Comparison of ENCODE assay signal across 8 cellular contexts in the genomic region with DNA sequence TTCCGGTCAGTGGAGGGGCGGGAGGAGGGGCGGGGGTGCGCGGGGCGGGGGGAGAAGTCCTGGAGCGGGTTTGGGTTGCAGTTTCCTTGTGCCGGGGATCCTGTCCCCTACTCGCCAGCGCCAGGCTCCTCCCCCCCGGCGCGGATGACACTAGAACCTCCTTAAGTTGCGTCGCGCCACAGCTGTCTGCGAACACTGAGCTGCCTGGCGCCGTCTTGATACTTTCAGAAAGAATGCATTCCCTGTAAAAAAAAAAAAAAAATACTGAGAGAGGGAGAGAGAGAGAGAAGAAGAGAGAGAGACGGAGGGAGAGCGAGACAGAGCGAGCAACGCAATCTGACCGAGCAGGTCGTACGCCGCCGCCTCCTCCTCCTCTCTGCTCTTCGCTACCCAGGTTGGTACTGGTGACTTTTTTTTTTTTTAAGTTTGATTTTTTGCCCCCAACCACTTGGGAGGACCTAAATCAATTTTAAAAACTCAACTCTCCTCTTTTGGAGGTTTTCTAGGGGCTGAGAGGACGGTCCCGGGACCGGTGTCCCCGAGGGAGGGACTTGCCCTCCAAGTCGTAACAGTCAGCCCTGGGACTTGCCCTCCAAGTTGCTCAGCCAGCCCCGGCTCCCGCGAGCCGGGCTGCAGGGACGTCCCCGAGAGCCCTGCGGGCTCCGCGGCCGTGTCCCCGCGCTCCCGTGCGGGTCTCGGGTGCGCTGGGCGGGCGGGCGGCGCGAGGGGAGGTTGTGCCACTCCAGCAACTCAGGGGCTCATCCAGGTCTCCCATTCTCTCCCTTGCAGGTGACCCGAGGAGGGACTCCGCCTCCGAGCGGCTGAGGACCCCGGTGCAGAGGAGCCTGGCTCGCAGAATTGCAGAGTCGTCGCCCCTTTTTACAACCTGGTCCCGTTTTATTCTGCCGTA. TPM values are rescaled to one million over a fixed set of nuclear protein-coding genes. Genes with fewer than 3 reads are reported as not detected.
DNase-seq lines count a peak whose midpoint lies in the region; ATAC-seq and TF ChIP-seq lines count a peak whose summit lies in the region.

A gene (plus strand): TSS at position 191 of the 910 bp plus-strand sequence. CDS start 968 bp downstream, outside the sequence.

- TF ChIP-seq CTCF in GM12875 (IDR thresholded peaks at IDR 0.05; ENCODE audit: borderline replicate concordance, insufficient read depth, low read depth, low read length), result no peak
- TF ChIP-seq CTCF in hepatocyte (IDR thresholded peaks at IDR 0.05; ENCODE audit: poor library complexity), result no peak

- H3K36me3 ChIP-seq in SK-N-MC (ENCODE audit: insufficient read depth, low read length) (no peaks in the 10 kb centered on the region), hepatocyte (replicated peaks; ENCODE audit: insufficient read depth, low read depth) (no peaks in the 10 kb centered on the region)

- H3K4me1 ChIP-seq in hepatocyte (ENCODE audit: insufficient read depth), result peaks cover 30% of the 10 kb centered on the region

- DNase-seq in SK-N-MC (ENCODE audit: low read depth, low spot score) (no peak), hepatocyte (ENCODE audit: low spot score) (peak; percentile 86), NCI-H1930 (lab: John Stamatoyannopoulos, UW) (no peak), OCI-M2 (lab: John Stamatoyannopoulos, UW; ENCODE audit: unreplicated experiment) (no peak)
- peak; percentile 82 for DNase-seq in activated naive CD4-positive, alpha-beta T cell treated with anti-CD3 and anti-CD28 coated beads, Interleukin-2, amount 50 U/mL, for 16 hours
- peak; percentile 74 for DNase-seq in stimulated activated CD4-positive, alpha-beta T cell treated with anti-CD3 and anti-CD28 coated beads, Interleukin-12 subunit alpha, Interleukin-12 subunit beta, amount 100 ng/mL, for 4 hours

- H3K27ac ChIP-seq in SK-N-MC, result no peak within 1 kb of the TSS
- H3K27ac ChIP-seq in hepatocyte, result peak within 1 kb of the TSS; percentile 80

- peak within 1 kb of the TSS; percentile 53 for H2AFZ ChIP-seq in hepatocyte

- 2% methylated on average over 57 of the region's 65 CpGs for WGBS in hepatocyte (ENCODE audit: low lambda C conversion rate, missing lambda C conversion rate)

- peaks cover 77% of the 10 kb centered on the region for H3K27me3 ChIP-seq in hepatocyte

- no peaks in the 10 kb centered on the region for H3K9me3 ChIP-seq in SK-N-MC (ENCODE audit: low read depth, low read length)
- H3K9me3 ChIP-seq in hepatocyte (ENCODE audit: low read depth), result no peaks in the 10 kb centered on the region

- no peaks in the 10 kb centered on the region for H3K9me2 ChIP-seq in hepatocyte (replicated peaks; ENCODE audit: insufficient read depth)

- peak; percentile 43 for ATAC-seq in HG02610 (IDR thresholded peaks at IDR 0.05; ENCODE audit: unreplicated experiment)

- peaks cover 6% of the 10 kb centered on the region for H3K79me2 ChIP-seq in hepatocyte

- H3K4me2 ChIP-seq in hepatocyte, result peak within 1 kb of the TSS; percentile 91

- H3K4me3 ChIP-seq in GM12875 (ENCODE audit: low read depth, low read length) (peak within 1 kb of the TSS; percentile 87), SK-N-MC (peak within 1 kb of the TSS; percentile 81), hepatocyte (peak within 1 kb of the TSS; percentile 44)

- no peaks in the 10 kb centered on the region for H4K20me1 ChIP-seq in hepatocyte (ENCODE audit: insufficient read depth, poor library complexity, severe bottlenecking)

- H3K9ac ChIP-seq in SK-N-MC (ENCODE audit: insufficient read length), result peak within 1 kb of the TSS; percentile 64

RNA-seq across cellular contexts. Expression of the gene that starts here (rescaled TPM):
- total RNA-seq in hepatocyte, result 0.96 and 2.4 TPM in 2 replicates
- polyA plus RNA-seq in hepatocyte, result 15.4 and 27.1 TPM in 2 replicates

Comparison
In these comparisons a context has a peak if more than half of its experiments do, and no peak if none do; other contexts are left out.
1. DNase-seq: peak in activated naive CD4-positive, alpha-beta T cell treated with anti-CD3 and anti-CD28 coated beads, Interleukin-2, amount 50 U/mL, for 16 hours (single experiment), hepatocyte (single experiment) and stimulated activated CD4-positive, alpha-beta T cell treated with anti-CD3 and anti-CD28 coated beads, Interleukin-12 subunit alpha, Interleukin-12 subunit beta, amount 100 ng/mL, for 4 hours (single experiment); none in SK-N-MC (single experiment), NCI-H1930 (0 of 2) and OCI-M2 (single experiment).
2. Peak in every context shown above with its lines, with median percentiles within 50 percentile points of each other: H3K4me3 ChIP-seq.